ENCODE assay signal across 24 cellular contexts in the genomic region with DNA sequence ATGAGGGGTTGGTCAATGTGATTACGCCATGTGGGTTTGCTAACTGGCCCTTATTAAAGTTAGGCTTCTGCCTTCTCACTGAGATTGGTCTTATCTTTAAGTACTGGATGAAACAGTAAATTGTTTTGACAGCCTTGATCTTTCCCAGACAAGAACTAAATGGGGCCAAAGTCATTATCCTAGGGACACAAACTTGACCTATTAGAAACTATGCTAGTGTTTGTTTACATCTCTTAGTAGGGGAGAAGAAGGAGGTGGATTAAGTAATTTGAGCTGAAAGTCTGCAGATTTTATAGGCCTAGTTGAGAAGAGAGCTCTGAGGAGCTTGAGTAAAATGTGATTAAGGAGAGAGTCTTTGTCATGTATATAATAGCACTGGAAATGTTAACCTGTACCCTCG.
DNase-seq lines count a peak whose midpoint lies in the region; ATAC-seq, FAIRE-seq and TF ChIP-seq lines count a peak whose summit lies in the region.
"Had no signal": no experiment of that assay in that cellular context is flagged by ENCODE, and none has a peak within 500 bp of the region (broad histone marks: within the 10 kb centered on the region; RNA-seq: fewer than 3 reads in every experiment).

No MANE protein-coding gene starts in this region.

- H3K27me3 ChIP-seq in liver (ENCODE audit: control insufficient read depth in 4 of 4, insufficient read depth in 4 of 4, low read length in 3 of 4) (no peaks in the 10 kb centered on the region), HepG2 (ENCODE audit: control insufficient read depth in 1 of 2, insufficient read depth in 2 of 2, low read length in 2 of 2) (no peaks in the 10 kb centered on the region), WERI-Rb-1 (ENCODE audit: insufficient read depth, low read depth, severe bottlenecking) (no peaks in the 10 kb centered on the region)

- no peaks in the 10 kb centered on the region for H4K20me1 ChIP-seq in HepG2 (ENCODE audit: insufficient read depth, low read length)

- H3K27ac ChIP-seq in liver (ENCODE audit: low read depth in 1 of 2, low read length in 2 of 2) = no peak overlapping the region
- H3K27ac ChIP-seq in HepG2 (ENCODE audit: extremely low read length, insufficient read depth, low read length) = no peak overlapping the region
- peak overlapping the region; percentile 63 for H3K27ac ChIP-seq in WERI-Rb-1

- intact Hi-C loops in HepG2 (cut with micrococcal nuclease; ENCODE audit: unreplicated experiment) = no loop called here
- intact Hi-C loops in natural killer cell (cut with micrococcal nuclease) = no loop called here

- H3K27me3 Mint-ChIP-seq in natural killer cell (ENCODE audit: low read depth in 2 of 2) = no peaks in the 10 kb centered on the region

- H3K4me3 Mint-ChIP-seq in natural killer cell = no peak overlapping the region
- H3K4me3 Mint-ChIP-seq: CD8-positive, alpha-beta T cell had no signal

- TF ChIP-seq CTCF in liver (IDR thresholded peaks at IDR 0.05; ENCODE audit: low read depth, low read length, missing input control) (no peak), HepG2 (CRISPR knock-in tag; IDR thresholded peaks at IDR 0.05) (no peak), WERI-Rb-1 (IDR thresholded peaks at IDR 0.05; ENCODE audit: low read depth, low read length) (no peak), fibroblast of the aortic adventitia (IDR thresholded peaks at IDR 0.05; ENCODE audit: insufficient read depth, low read length) (no peak), natural killer cell (IDR thresholded peaks at IDR 0.05) (no peak)

- no peak for TF ChIP-seq POLR2A in HepG2 (IDR thresholded peaks at IDR 0.05; ENCODE audit: insufficient read depth in 1 of 2, low read depth in 2 of 2, low read length in 2 of 2)

- H3K4me1 Mint-ChIP-seq in natural killer cell = no peaks in the 10 kb centered on the region

- 44% methylated on average over 2 of the region's 2 CpGs for WGBS in liver
- WGBS in HepG2 (ENCODE audit: low lambda C conversion rate) = 3% methylated on average over 2 of the region's 2 CpGs

- FAIRE-seq in HepG2 (lab: Jason Lieb, UNC) = no peak
- FAIRE-seq: GM12892, GM18507, K562 had no signal

- CTCF ChIA-PET in HepG2 (lab: Yijun Ruan, JAX; ENCODE audit: low intra/inter-chr PET ratio, low total read pairs) = no interaction called here

- H3K4me3 ChIP-seq in liver (ENCODE audit: low read depth in 1 of 3, low read length in 3 of 3) (no peak overlapping the region), HepG2 (replicated peaks in 1 of 3; ENCODE audit: insufficient read depth in 1 of 3, low read depth in 2 of 3, low read length in 3 of 3) (no peak overlapping the region), WERI-Rb-1 (ENCODE audit: low read depth, low read length) (no peak overlapping the region), fibroblast of the aortic adventitia (ENCODE audit: low read depth, low read length) (no peak overlapping the region)
- H3K4me3 ChIP-seq: K562 had no signal

- H3K36me3 ChIP-seq in liver (ENCODE audit: control insufficient read depth in 4 of 4, insufficient read depth in 3 of 4, low read depth in 1 of 4, low read length in 3 of 4) (no peaks in the 10 kb centered on the region), HepG2 (replicated peaks in 1 of 2; ENCODE audit: control insufficient read depth in 1 of 2, insufficient read depth in 2 of 2, low read length in 2 of 2) (no peaks in the 10 kb centered on the region), WERI-Rb-1 (no peaks in the 10 kb centered on the region)

- H3K4me2 ChIP-seq in HepG2 (ENCODE audit: low read depth, low read length) = no peak overlapping the region

- H3K27ac Mint-ChIP-seq in natural killer cell = no peak overlapping the region
- H3K27ac Mint-ChIP-seq: CD8-positive, alpha-beta T cell had no signal

- TF ChIP-seq EP300 in HepG2 (IDR thresholded peaks at IDR 0.05; ENCODE audit: low read depth in 2 of 2, low read length in 2 of 2) (no peak), HepG2 (CRISPR knock-in tag; IDR thresholded peaks at IDR 0.05; ENCODE audit: borderline replicate concordance) (no peak)

- DNase-seq in HepG2 (ENCODE audit: low spot score) (no peak), WERI-Rb-1 (peak; percentile 23), fibroblast of the aortic adventitia (ENCODE audit: low read depth) (peak; percentile 13), natural killer cell (no peak), cerebellar nuclear complex (lab: John Stamatoyannopoulos, UW) (no peak)
- DNase-seq in stimulated activated naive CD4-positive, alpha-beta T cell (lab: John Stamatoyannopoulos, UW) = no peak
- DNase-seq: AML-193; C1 segment of cervical spinal cord; CD8-positive, alpha-beta T cell; DND-41; GOT3; NCI-H1092 treated with DMSO at 0.1 percent for 48 hours; NCI-H1436 treated with DMSO at 0.1 percent for 48 hours; NCI-H1930; NCI-H2171; NCI-H524 treated with DMSO at 0.1 percent for 48 hours; PC-3; Right ventricle myocardium superior had no signal

- no peaks in the 10 kb centered on the region for H3K36me3 Mint-ChIP-seq in natural killer cell
- H3K36me3 Mint-ChIP-seq: CD8-positive, alpha-beta T cell had no signal

- peaks cover 7 to 9% of the 10 kb centered on the region in 2 donors for H3K9me3 Mint-ChIP-seq in natural killer cell

- H3K9me3 ChIP-seq in liver (ENCODE audit: control insufficient read depth in 4 of 4, low read length in 3 of 4) (peaks cover 0 to 5% (median under 1%) of the 10 kb centered on the region in 4 donors), HepG2 (ENCODE audit: low read length) (no peaks in the 10 kb centered on the region), WERI-Rb-1 (ENCODE audit: severe bottlenecking) (peaks cover 9% of the 10 kb centered on the region)

- H3K4me1 ChIP-seq in liver (ENCODE audit: control insufficient read depth in 4 of 4, insufficient read depth in 4 of 4, low read length in 3 of 4) (no peaks in the 10 kb centered on the region), HepG2 (ENCODE audit: insufficient read depth, low read length) (no peaks in the 10 kb centered on the region)

- in situ Hi-C loops in HepG2 (cut with HindIII; ENCODE audit: extremely low pct_ligation_motif_present, low pct_unique_long_range_greater_than_20kb) = no loop called here

- peak in 1 of 2 donors; percentile 26 for TF ChIP-seq RAD21 in liver (IDR thresholded peaks at IDR 0.05)
- TF ChIP-seq RAD21 in HepG2 (CRISPR knock-in tag; IDR thresholded peaks at IDR 0.05) = no peak

- H3K79me2 ChIP-seq in HepG2 (ENCODE audit: insufficient read depth, low read length) = no peaks in the 10 kb centered on the region

- POLR2A ChIA-PET in HepG2 (lab: Yijun Ruan, JAX) = no interaction called here

- no peak overlapping the region for H3K9ac ChIP-seq in liver (ENCODE audit: low read depth in 1 of 2, low read length in 2 of 2)
- H3K9ac ChIP-seq in HepG2 (ENCODE audit: insufficient read depth, low read depth, low read length) = no peak overlapping the region

- ATAC-seq in HepG2 (no peak), HG03432 (IDR thresholded peaks at IDR 0.05; ENCODE audit: unreplicated experiment) (no peak), natural killer cell (no peak)
- ATAC-seq: CD8-positive, alpha-beta T cell; HCT116; K562; PC-3 had no signal

- no TSS peak for BruUV-seq in HepG2 (replicated peaks; lab: Mats Ljungman, UMichigan)

- no peak overlapping the region for H2AFZ ChIP-seq in HepG2 (ENCODE audit: low read length)

TF ChIP-seq in liver, 16 proteins besides CTCF, POLR2A, EP300 and RAD21 (continues in another document):
- TF ChIP-seq, protein P1, sequence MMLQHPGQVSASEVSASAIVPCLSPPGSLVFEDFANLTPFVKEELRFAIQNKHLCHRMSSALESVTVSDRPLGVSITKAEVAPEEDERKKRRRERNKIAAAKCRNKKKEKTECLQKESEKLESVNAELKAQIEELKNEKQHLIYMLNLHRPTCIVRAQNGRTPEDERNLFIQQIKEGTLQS (IDR thresholded peaks at IDR 0.05) = no peak
- TF ChIP-seq JUND (IDR thresholded peaks at IDR 0.05) = no peak

TF ChIP-seq in HepG2, 621 proteins besides CTCF, POLR2A, EP300 and RAD21:
- TF ChIP-seq, protein P2, sequence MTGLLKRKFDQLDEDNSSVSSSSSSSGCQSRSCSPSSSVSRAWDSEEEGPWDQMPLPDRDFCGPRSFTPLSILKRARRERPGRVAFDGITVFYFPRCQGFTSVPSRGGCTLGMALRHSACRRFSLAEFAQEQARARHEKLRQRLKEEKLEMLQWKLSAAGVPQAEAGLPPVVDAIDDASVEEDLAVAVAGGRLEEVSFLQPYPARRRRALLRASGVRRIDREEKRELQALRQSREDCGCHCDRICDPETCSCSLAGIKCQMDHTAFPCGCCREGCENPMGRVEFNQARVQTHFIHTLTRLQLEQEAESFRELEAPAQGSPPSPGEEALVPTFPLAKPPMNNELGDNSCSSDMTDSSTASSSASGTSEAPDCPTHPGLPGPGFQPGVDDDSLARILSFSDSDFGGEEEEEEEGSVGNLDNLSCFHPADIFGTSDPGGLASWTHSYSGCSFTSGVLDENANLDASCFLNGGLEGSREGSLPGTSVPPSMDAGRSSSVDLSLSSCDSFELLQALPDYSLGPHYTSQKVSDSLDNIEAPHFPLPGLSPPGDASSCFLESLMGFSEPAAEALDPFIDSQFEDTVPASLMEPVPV (CRISPR knock-in tag; IDR thresholded peaks at IDR 0.05) = no peak
- no peak for TF ChIP-seq ZNF24 (IDR thresholded peaks at IDR 0.05)
- no peak for TF ChIP-seq RXRB (CRISPR knock-in tag; IDR thresholded peaks at IDR 0.05; ENCODE audit: borderline replicate concordance)
- TF ChIP-seq ZNF501 (CRISPR knock-in tag; IDR thresholded peaks at IDR 0.05) = no peak
- no peak for TF ChIP-seq SRSF4 (IDR thresholded peaks at IDR 0.05; ENCODE audit: low read depth, low read length, poor library complexity, severe bottlenecking)
- TF ChIP-seq RXRA (CRISPR knock-in tag; IDR thresholded peaks at IDR 0.05) = no peak
- no peak for TF ChIP-seq BRD4 (CRISPR knock-in tag; IDR thresholded peaks at IDR 0.05)
- no peak for TF ChIP-seq ZBTB3 (CRISPR knock-in tag; IDR thresholded peaks at IDR 0.05; ENCODE audit: borderline replicate concordance, low read depth)
- no peak for TF ChIP-seq ZNF660 (CRISPR knock-in tag; IDR thresholded peaks at IDR 0.05; ENCODE audit: borderline replicate concordance, low read depth)

Comparison
In these comparisons a context has a peak if more than half of its experiments do, and no peak if none do; other contexts are left out.
1. DNase-seq: peak in WERI-Rb-1 (single experiment) and fibroblast of the aortic adventitia (single experiment); none in HepG2 (single experiment), stimulated activated naive CD4-positive, alpha-beta T cell (0 of 6), natural killer cell (single experiment) and cerebellar nuclear complex (0 of 2).